In the genomic region with DNA sequence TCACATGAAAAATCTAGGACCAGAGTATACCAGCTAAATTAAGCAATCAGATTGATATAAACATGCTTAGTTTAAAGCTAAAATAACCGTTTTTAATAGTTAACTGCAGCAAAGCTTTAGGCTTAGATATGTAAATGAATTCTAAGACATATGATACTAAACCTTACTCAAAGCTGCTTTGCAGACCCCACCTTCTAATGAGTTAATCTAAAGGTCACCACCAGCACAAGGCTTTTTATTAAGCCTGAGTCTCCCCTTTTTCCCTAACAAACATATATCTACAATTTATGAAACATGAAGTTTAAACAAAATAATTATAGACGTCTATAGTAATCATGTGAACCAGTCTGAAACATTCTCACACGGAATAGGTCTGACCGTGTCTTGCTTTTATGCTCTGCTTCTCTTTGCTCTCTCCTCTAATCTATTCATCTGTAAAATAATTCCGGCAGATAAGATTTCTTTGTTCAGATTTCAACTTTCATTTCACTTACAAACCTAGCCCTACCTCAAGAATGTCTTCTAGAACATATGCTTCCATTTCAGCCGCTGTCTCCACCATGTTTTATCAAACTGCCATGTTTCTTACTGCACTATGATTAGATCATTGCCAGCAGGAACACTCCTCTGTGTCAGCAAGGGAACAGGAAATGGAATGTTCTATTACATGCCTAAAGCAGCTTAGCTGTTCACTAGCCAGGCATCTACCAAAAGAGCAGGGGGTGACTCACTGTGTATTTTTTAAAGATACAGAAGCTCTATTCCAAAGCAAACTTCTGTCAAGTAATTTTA, we compare ENCODE assay signal across 8 cellular contexts. TPM values are rescaled to one million over a fixed set of nuclear protein-coding genes. Genes with fewer than 3 reads are reported as not detected.
DNase-seq lines count a peak whose midpoint lies in the region; ATAC-seq, FAIRE-seq and TF ChIP-seq lines count a peak whose summit lies in the region.

No MANE protein-coding gene starts in this region.

- no peak overlapping the region for H3K4me3 ChIP-seq in mucosa of descending colon

- DNase-seq in COLO668 (lab: John Stamatoyannopoulos, UW; ENCODE audit: unreplicated experiment) (peak; percentile 47), GM19240 (ENCODE audit: insufficient read length, low spot score) (peak; percentile 0), NCI-H460 (ENCODE audit: extremely low read depth, low read depth) (peak; percentile 83), mucosa of descending colon (peak in 1 of 3 donors; percentile 78)
- peak; percentile 48 for DNase-seq in activated CD4-positive, alpha-beta T cell treated with anti-CD3 and anti-CD28 coated beads for 48 hours
- peak; percentile 39 for DNase-seq in stimulated activated naive CD8-positive, alpha-beta T cell treated with anti-CD3 and anti-CD28 coated beads, Interleukin-15, Interleukin-2, amounts not matched to agents 100 U/mL and 50 U/mL, for 24 hours

- intact Hi-C loops in mucosa of descending colon (cut with DNase I, micrococcal nuclease), result no loop called here

- peak; percentile 98 for ATAC-seq in HG03432 (IDR thresholded peaks at IDR 0.05; ENCODE audit: unreplicated experiment)
- ATAC-seq in mucosa of descending colon, result peak; percentile 100
- peak; percentile 100 for ATAC-seq in stimulated activated naive CD8-positive, alpha-beta T cell treated with anti-CD3 and anti-CD28 coated beads, Interleukin-15, Interleukin-2, amounts not matched to agents 100 U/mL and 50 U/mL, for 24 hours

- no peak for TF ChIP-seq CTCF in mucosa of descending colon (IDR thresholded peaks at IDR 0.05)

- no peaks in the 10 kb centered on the region for H3K9me3 ChIP-seq in mucosa of descending colon

- FAIRE-seq in endometrium (lab: Jason Lieb, UNC), result peak; percentile 96

- no peaks in the 10 kb centered on the region for H3K36me3 ChIP-seq in mucosa of descending colon (ENCODE audit: low read depth)

- peaks cover 7% of the 10 kb centered on the region for H3K4me1 ChIP-seq in mucosa of descending colon (ENCODE audit: low read depth)

RNA-seq across cellular contexts. Expression of a gene that starts 35.9 kb away (rescaled TPM):
- total RNA-seq in NCI-H460 (2014; rRNA removed; shearing (Covaris generic)), result 33.7 and 36.1 TPM in 2 replicates
- 15.4 and 22.4 TPM in 2 replicates for polyA plus RNA-seq in NCI-H460 (2014; cell fraction: nucleus; rRNA removed)
- total RNA-seq in mucosa of descending colon, result 10 to 100 TPM; 62.4 to 75.3 (median 70.4) TPM
